ENCODE assay signal across 2 cellular contexts in the genomic region with DNA sequence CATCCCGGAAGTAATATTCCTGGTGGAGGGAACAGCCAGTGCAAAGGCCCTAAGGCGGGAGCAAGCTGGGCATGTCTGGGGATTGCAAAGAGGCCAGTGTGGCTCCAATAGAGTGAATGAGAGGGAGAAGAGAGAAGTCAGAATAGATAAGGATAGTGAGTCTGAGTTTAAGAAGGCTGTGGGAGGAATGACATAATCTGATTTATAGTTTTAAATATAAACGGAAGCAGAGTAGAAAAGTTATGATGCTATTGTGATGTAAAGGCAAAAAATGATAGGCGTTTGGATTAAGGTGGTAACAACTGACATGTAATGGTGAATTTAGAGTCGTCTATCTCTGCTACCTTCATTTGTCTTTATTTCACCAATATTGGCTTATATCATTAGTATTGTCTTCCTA.
TF ChIP-seq lines count a peak whose summit lies in the region.

No MANE protein-coding gene starts in this region.

TF ChIP-seq in HEK293, 187 proteins besides CTCF, POLR2A, EP300 and RAD21 (continued from another document):
- TF ChIP-seq, protein P1, sequence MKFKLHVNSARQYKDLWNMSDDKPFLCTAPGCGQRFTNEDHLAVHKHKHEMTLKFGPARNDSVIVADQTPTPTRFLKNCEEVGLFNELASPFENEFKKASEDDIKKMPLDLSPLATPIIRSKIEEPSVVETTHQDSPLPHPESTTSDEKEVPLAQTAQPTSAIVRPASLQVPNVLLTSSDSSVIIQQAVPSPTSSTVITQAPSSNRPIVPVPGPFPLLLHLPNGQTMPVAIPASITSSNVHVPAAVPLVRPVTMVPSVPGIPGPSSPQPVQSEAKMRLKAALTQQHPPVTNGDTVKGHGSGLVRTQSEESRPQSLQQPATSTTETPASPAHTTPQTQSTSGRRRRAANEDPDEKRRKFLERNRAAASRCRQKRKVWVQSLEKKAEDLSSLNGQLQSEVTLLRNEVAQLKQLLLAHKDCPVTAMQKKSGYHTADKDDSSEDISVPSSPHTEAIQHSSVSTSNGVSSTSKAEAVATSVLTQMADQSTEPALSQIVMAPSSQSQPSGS (tag by site-specific recombination; IDR thresholded peaks at IDR 0.05; ENCODE audit: low read depth) = peak; percentile 41; the same call in 1 of the 2 replicates
- TF ChIP-seq ZNF521 (tag by site-specific recombination; IDR thresholded peaks at IDR 0.05) = no peak
- TF ChIP-seq ZNF248 (tag by site-specific recombination; IDR thresholded peaks at IDR 0.05) = no peak
- TF ChIP-seq KLF16 (tag by site-specific recombination; IDR thresholded peaks at IDR 0.05) = no peak
- TF ChIP-seq ZNF623 (tag by site-specific recombination; IDR thresholded peaks at IDR 0.05) = peak; percentile 62
- no peak for TF ChIP-seq ZNF140 (tag by site-specific recombination; IDR thresholded peaks at IDR 0.05)
- no peak for TF ChIP-seq ZNF529 (tag by site-specific recombination; IDR thresholded peaks at IDR 0.05; ENCODE audit: insufficient replicate concordance)
- no peak for TF ChIP-seq SETDB1 (IDR thresholded peaks at IDR 0.05; ENCODE audit: insufficient read length, low read length)
- 0 out of 2 replicates have a peak, but pooled peaks have one; percentile 47 for TF ChIP-seq MZF1 (tag by site-specific recombination; IDR thresholded peaks at IDR 0.05; ENCODE audit: borderline replicate concordance)

TF ChIP-seq in K562, 482 proteins besides CTCF, POLR2A, EP300 and RAD21 (continued from another document):
- TF ChIP-seq, protein P2, sequence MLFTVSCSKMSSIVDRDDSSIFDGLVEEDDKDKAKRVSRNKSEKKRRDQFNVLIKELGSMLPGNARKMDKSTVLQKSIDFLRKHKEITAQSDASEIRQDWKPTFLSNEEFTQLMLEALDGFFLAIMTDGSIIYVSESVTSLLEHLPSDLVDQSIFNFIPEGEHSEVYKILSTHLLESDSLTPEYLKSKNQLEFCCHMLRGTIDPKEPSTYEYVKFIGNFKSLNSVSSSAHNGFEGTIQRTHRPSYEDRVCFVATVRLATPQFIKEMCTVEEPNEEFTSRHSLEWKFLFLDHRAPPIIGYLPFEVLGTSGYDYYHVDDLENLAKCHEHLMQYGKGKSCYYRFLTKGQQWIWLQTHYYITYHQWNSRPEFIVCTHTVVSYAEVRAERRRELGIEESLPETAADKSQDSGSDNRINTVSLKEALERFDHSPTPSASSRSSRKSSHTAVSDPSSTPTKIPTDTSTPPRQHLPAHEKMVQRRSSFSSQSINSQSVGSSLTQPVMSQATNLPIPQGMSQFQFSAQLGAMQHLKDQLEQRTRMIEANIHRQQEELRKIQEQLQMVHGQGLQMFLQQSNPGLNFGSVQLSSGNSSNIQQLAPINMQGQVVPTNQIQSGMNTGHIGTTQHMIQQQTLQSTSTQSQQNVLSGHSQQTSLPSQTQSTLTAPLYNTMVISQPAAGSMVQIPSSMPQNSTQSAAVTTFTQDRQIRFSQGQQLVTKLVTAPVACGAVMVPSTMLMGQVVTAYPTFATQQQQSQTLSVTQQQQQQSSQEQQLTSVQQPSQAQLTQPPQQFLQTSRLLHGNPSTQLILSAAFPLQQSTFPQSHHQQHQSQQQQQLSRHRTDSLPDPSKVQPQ (CRISPR knock-in tag; IDR thresholded peaks at IDR 0.05; ENCODE audit: borderline replicate concordance) = no peak
- TF ChIP-seq, protein P3, sequence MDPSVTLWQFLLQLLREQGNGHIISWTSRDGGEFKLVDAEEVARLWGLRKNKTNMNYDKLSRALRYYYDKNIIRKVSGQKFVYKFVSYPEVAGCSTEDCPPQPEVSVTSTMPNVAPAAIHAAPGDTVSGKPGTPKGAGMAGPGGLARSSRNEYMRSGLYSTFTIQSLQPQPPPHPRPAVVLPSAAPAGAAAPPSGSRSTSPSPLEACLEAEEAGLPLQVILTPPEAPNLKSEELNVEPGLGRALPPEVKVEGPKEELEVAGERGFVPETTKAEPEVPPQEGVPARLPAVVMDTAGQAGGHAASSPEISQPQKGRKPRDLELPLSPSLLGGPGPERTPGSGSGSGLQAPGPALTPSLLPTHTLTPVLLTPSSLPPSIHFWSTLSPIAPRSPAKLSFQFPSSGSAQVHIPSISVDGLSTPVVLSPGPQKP (CRISPR knock-in tag; IDR thresholded peaks at IDR 0.05) = no peak
- TF ChIP-seq MED1 (CRISPR knock-in tag; IDR thresholded peaks at IDR 0.05; ENCODE audit: borderline replicate concordance) (no peak), NFXL1 (CRISPR knock-in tag; IDR thresholded peaks at IDR 0.05) (no peak), BDP1 (IDR thresholded peaks at IDR 0.05; ENCODE audit: insufficient read depth, insufficient read length) (no peak), ZNF431 (CRISPR knock-in tag; IDR thresholded peaks at IDR 0.05) (no peak)
- TF ChIP-seq, protein P4, sequence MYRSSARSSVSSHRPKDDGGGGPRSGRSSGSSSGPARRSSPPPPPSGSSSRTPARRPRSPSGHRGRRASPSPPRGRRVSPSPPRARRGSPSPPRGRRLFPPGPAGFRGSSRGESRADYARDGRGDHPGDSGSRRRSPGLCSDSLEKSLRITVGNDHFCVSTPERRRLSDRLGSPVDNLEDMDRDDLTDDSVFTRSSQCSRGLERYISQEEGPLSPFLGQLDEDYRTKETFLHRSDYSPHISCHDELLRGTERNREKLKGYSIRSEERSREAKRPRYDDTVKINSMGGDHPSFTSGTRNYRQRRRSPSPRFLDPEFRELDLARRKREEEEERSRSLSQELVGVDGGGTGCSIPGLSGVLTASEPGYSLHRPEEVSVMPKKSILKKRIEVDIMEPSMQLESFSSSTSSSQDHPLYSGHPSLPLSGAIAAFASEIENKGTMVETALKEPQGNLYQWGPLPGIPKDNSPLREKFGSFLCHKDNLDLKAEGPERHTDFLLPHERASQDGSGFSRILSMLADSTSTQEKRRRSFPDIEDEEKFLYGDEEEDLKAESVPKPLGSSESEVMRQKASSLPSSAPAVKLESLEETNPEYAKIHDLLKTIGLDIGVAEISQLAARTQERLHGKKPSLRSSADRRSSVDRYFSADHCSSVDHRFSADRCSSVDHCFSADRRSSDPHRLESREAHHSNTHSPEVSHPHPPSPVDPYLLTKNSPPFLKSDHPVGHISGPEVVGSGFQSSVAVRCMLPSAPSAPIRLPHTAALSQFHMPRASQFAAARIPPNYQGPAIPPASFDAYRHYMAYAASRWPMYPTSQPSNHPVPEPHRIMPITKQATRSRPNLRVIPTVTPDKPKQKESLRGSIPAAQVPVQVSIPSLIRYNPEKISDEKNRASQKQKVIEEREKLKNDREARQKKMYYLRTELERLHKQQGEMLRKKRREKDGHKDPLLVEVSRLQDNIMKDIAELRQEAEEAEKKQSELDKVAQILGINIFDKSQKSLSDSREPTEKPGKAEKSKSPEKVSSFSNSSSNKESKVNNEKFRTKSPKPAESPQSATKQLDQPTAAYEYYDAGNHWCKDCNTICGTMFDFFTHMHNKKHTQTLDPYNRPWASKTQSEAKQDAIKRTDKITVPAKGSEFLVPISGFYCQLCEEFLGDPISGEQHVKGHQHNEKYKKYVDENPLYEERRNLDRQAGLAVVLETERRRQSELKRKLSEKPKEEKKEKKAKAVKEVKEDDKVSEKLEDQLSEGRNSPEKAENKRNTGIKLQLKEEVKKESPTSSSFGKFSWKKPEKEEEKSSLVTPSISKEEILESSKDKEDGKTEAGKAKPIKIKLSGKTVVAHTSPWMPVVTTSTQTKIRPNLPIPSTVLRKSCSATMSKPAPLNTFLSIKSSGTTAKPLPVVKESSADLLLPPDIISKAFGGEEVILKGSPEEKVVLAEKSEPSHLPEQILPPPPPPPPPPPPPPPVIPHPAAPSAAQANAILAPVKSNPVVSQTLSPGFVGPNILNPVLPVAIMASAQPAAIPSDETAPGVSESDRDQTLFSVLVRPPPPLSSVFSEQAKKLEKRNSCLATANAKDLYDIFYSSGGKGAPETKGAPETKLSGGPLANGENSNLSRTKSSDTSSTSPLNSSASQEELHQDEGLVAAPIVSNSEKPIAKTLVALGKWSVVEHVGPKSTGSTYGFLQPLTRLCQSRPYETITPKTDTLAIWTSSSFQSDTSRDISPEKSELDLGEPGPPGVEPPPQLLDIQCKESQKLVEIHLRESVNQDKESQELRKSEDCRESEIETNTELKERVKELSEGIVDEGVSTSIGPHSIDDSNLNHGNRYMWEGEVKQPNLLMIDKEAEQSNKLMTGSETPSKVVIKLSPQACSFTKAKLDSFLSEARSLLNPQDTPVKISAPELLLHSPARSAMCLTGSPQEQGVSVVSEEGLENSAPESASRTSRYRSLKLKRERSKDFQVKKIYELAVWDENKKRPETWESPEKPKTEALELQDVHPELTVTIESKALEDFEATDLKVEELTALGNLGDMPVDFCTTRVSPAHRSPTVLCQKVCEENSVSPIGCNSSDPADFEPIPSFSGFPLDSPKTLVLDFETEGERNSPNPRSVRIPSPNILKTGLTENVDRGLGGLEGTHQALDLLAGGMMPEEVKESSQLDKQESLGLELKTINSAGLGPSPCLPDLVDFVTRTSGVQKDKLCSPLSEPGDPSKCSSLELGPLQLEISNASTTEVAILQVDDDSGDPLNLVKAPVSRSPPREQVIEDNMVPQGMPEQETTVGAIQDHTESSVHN (IDR thresholded peaks at IDR 0.05; ENCODE audit: borderline replicate concordance in 1 of 2, low read depth in 1 of 2) = no peak
- TF ChIP-seq, protein P5, sequence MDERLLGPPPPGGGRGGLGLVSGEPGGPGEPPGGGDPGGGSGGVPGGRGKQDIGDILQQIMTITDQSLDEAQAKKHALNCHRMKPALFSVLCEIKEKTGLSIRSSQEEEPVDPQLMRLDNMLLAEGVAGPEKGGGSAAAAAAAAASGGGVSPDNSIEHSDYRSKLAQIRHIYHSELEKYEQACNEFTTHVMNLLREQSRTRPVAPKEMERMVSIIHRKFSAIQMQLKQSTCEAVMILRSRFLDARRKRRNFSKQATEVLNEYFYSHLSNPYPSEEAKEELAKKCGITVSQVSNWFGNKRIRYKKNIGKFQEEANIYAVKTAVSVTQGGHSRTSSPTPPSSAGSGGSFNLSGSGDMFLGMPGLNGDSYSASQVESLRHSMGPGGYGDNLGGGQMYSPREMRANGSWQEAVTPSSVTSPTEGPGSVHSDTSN (CRISPR knock-in tag; IDR thresholded peaks at IDR 0.05; ENCODE audit: low read depth) = no peak
- TF ChIP-seq, protein P5 (tag; conservative IDR thresholded peaks at IDR 0.05; ENCODE audit: low read depth) = peak; percentile 73
